ENCODE assay signal across 19 cellular contexts in genomic region chr22:22791438-22792181, GRCh38.
"Had no signal": no experiment of that assay in that cellular context is flagged by ENCODE, and none has a peak within 500 bp of the region (broad histone marks: within the 10 kb centered on the region; RNA-seq: fewer than 3 reads in every experiment).

No MANE protein-coding gene starts in this region.

- H3K36me3 Mint-ChIP-seq: activated naive CD8-positive, alpha-beta T cell; naive thymus-derived CD8-positive, alpha-beta T cell had no signal

- H3K27me3 ChIP-seq: colonic mucosa, right atrium auricular region, tibial nerve, vagina had no signal

- H3K27me3 Mint-ChIP-seq: activated CD4-positive, alpha-beta T cell treated with anti-CD3 and anti-CD28 coated beads for 36 hours; activated naive CD8-positive, alpha-beta T cell; naive thymus-derived CD8-positive, alpha-beta T cell had no signal

- FAIRE-seq: kidney had no signal

- H3K9me3 Mint-ChIP-seq: naive thymus-derived CD8-positive, alpha-beta T cell had no signal

- H3K4me3 ChIP-seq: colonic mucosa, left lung, mucosa of descending colon, right atrium auricular region, tibial nerve, vagina had no signal

- H3K36me3 ChIP-seq: colonic mucosa, left lung, right atrium auricular region, tibial nerve, vagina had no signal

- H3K4me3 Mint-ChIP-seq: activated CD4-positive, alpha-beta T cell treated with anti-CD3 and anti-CD28 coated beads for 36 hours; activated naive CD8-positive, alpha-beta T cell had no signal

- H3K9me3 ChIP-seq: colonic mucosa, left lung, mucosa of descending colon, right atrium auricular region, tibial nerve, vagina had no signal

- H3K4me1 ChIP-seq: colonic mucosa, left lung, right atrium auricular region, tibial nerve, vagina had no signal

- ATAC-seq: activated CD4-positive, alpha-beta T cell treated with anti-CD3 and anti-CD28 coated beads for 36 hours; esophagus mucosa; left lung; mucosa of descending colon; naive thymus-derived CD8-positive, alpha-beta T cell had no signal

- H3K27ac Mint-ChIP-seq: activated CD4-positive, alpha-beta T cell treated with anti-CD3 and anti-CD28 coated beads for 36 hours; activated naive CD8-positive, alpha-beta T cell; progenitor cell of endocrine pancreas had no signal

- H3K27ac ChIP-seq: colonic mucosa, left lung, right atrium auricular region, tibial nerve, vagina had no signal

- DNase-seq: activated CD4-positive, alpha-beta T cell treated with anti-CD3 and anti-CD28 coated beads for 36 hours; amniotic stem cell; caudate nucleus; colonic mucosa; kidney; left lung; mucosa of descending colon; naive thymus-derived CD8-positive, alpha-beta T cell; nucleus accumbens; stimulated activated CD4-positive, alpha-beta T cell treated with anti-CD3 and anti-CD28 coated beads, Interleukin-2, amount 100 ng/mL, for 48 hours; stimulated activated naive CD4-positive, alpha-beta T cell treated with Interleukin-2 at 50 U/mL for 16 hours; substantia nigra; T-helper 2 cell had no signal
